Comparison of ENCODE assay signal across 8 cellular contexts in the genomic region with DNA sequence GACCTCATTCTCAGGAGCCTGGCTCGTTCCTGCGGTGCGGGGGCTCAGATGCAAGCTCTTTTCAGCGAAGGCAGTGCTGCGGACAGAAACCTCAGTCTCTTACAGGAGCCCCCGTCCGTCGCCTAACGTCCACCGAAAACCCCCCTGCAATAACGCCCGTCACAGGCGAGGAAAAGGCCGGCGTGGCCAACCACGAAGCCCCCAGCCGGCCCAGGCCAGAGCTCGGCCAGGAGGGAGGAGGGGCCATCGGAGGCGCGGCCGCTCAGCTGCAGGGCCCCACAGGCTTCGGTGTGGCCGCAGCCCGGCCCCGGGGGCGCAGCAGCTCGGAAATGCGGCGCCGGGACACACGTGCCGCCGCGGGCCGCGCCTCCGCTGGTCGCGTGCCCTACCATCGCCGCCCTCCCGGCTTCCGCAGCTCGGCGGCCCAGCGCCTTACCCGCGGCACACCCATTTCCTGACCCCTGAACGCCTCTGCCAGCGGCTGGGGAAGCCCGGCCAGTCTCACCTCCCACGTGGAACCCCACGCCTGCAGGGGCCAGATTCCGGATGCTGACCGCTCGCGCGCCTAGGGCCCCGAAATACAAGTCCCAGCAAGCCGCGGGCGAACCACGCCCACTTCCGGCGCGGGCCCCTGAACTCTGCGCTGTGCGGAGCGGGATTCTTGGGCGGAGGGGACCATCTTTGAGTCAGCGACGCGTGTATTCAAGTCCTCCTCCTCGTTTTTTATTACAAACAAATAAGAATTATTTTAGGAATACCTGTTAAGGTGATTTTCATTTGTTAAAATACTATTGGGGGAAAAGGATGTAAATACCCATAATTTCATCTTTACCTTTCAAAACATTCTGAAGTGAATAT. TPM values are rescaled to one million over a fixed set of nuclear protein-coding genes. Genes with fewer than 3 reads are reported as not detected.
DNase-seq lines count a peak whose midpoint lies in the region; ATAC-seq and TF ChIP-seq lines count a peak whose summit lies in the region.

A gene (minus strand): TSS at position 582 of the 858 bp plus-strand sequence. CDS start 16,537 bp downstream, outside the sequence.

- intact Hi-C loops in ovary (cut with DNase I) = no loop called here

- peak within 1 kb of the TSS; percentile 74 for H3K27ac Mint-ChIP-seq in activated naive CD8-positive, alpha-beta T cell treated with anti-CD3 and anti-CD28 coated beads, Interleukin-2, amount 10 ng/mL, durations not matched to agents 7 days and 5 days

- no peaks in the 10 kb centered on the region for H3F3A ChIP-seq in SK-N-SH (replicated peaks; ENCODE audit: insufficient read depth)

- H3K4me3 Mint-ChIP-seq in activated naive CD8-positive, alpha-beta T cell treated with anti-CD3 and anti-CD28 coated beads, Interleukin-2, amount 10 ng/mL, durations not matched to agents 7 days and 5 days = peak within 1 kb of the TSS; percentile 78

- peaks cover 28% of the 10 kb centered on the region for H3K36me3 Mint-ChIP-seq in activated naive CD8-positive, alpha-beta T cell treated with anti-CD3 and anti-CD28 coated beads, Interleukin-2, amount 10 ng/mL, durations not matched to agents 7 days and 5 days

- peak in 13 of 14 donors; percentile 57 to 90 (median 79) for DNase-seq in C1 segment of cervical spinal cord (lab: John Stamatoyannopoulos, UW)
- DNase-seq in SK-N-SH = peak; percentile 91
- DNase-seq in activated naive CD8-positive, alpha-beta T cell treated with anti-CD3 and anti-CD28 coated beads, Interleukin-2, amount 10 ng/mL, durations not matched to agents 7 days and 5 days = peak; percentile 81
- peak; percentile 84 to 96 for DNase-seq in cardiac muscle cell (ENCODE audit: low read depth in 1 of 2, low spot score in 1 of 2)
- peak; percentile 88 to 93 (median 92) for DNase-seq in ovary
- DNase-seq in thoracic aorta (ENCODE audit: low spot score) = peak; percentile 69

- H3K4me3 ChIP-seq in SK-N-SH (ENCODE audit: low read depth in 2 of 2, low read length in 1 of 2) (peak within 1 kb of the TSS; percentile 64 to 73), cardiac muscle cell (peak within 1 kb of the TSS; percentile 67), ovary (peak within 1 kb of the TSS; percentile 71), thoracic aorta (peak within 1 kb of the TSS; percentile 76)

- CTCF ChIA-PET in SK-N-SH (lab: Yijun Ruan, JAX) = interaction anchor here (1.3 kb wide), 1 partner anchor 21 kb away, joined by 3 read pairs; no protein-coding TSS in a partner anchor

- no peaks in the 10 kb centered on the region for H4K20me1 ChIP-seq in SK-N-SH (ENCODE audit: insufficient read depth)

- H3K27ac ChIP-seq in SK-N-SH (ENCODE audit: low read depth in 2 of 2, low read length in 1 of 2) (peak within 1 kb of the TSS in 1 of 2 experiments; percentile 62; a peak in 3 of 4 replicates), cardiac muscle cell (peak within 1 kb of the TSS; percentile 53), ovary (peak within 1 kb of the TSS; percentile 33 to 81), thoracic aorta (peak within 1 kb of the TSS; percentile 55 to 61)

- no peak for TF ChIP-seq CTCF in SK-N-SH (IDR thresholded peaks at IDR 0.05)
- no peak for TF ChIP-seq CTCF in cardiac muscle cell (IDR thresholded peaks at IDR 0.05; ENCODE audit: low read depth, low read length)
- TF ChIP-seq CTCF in ovary (IDR thresholded peaks at IDR 0.05) = peak in 2 of 3 donors; percentile 17 to 20
- TF ChIP-seq CTCF in thoracic aorta (IDR thresholded peaks at IDR 0.05) = no peak

- peak within 1 kb of the TSS; percentile 93 for H3K4me2 ChIP-seq in SK-N-SH

- H3K27me3 ChIP-seq in SK-N-SH (ENCODE audit: insufficient read depth) (no peaks in the 10 kb centered on the region; the same call in 1 of the 2 replicates), cardiac muscle cell (no peaks in the 10 kb centered on the region), ovary (no peaks in the 10 kb centered on the region), thoracic aorta (replicated peaks; ENCODE audit: insufficient read depth) (no peaks in the 10 kb centered on the region)

- H3K9me2 ChIP-seq in SK-N-SH = no peaks in the 10 kb centered on the region

- H3K79me2 ChIP-seq in SK-N-SH (ENCODE audit: insufficient read depth) = no peaks in the 10 kb centered on the region

- H3K9me3 Mint-ChIP-seq in activated naive CD8-positive, alpha-beta T cell treated with anti-CD3 and anti-CD28 coated beads, Interleukin-2, amount 10 ng/mL, durations not matched to agents 7 days and 5 days = peaks cover 25% of the 10 kb centered on the region

- POLR2A ChIA-PET in SK-N-SH (lab: Yijun Ruan, JAX) = interaction anchor here (1.0 kb wide), 2 partner anchors 12 to 75 kb away, joined by 3 to 6 read pairs; a partner anchor contains a TSS
- POLR2A ChIA-PET in activated naive CD8-positive, alpha-beta T cell treated with anti-CD3 and anti-CD28 coated beads, Interleukin-2, amount 10 ng/mL, durations not matched to agents 7 days and 5 days (lab: Charles Lee) = interaction anchor here (0.9 to 1.7 kb wide), 3 partner anchors 21 to 74 kb away, joined by 3 to 7 read pairs (median 3); a partner anchor contains a TSS

- H3K4me1 Mint-ChIP-seq in activated naive CD8-positive, alpha-beta T cell treated with anti-CD3 and anti-CD28 coated beads, Interleukin-2, amount 10 ng/mL, durations not matched to agents 7 days and 5 days = peaks cover 23% of the 10 kb centered on the region

- H3K4me1 ChIP-seq in SK-N-SH (ENCODE audit: control insufficient read depth in 1 of 2, insufficient read depth in 2 of 2, low read depth in 1 of 2, low read length in 1 of 2) (peaks cover 0 to 7% of the 10 kb centered on the region in 2 experiments; a peak in 2 of 4 replicates), cardiac muscle cell (ENCODE audit: low read depth) (peaks cover 2% of the 10 kb centered on the region), ovary (ENCODE audit: insufficient read depth) (peaks cover 3% of the 10 kb centered on the region), thoracic aorta (ENCODE audit: control insufficient read depth in 1 of 2, low read depth in 2 of 2) (peaks cover 3 to 16% of the 10 kb centered on the region in 2 donors)

- H2AFZ ChIP-seq in SK-N-SH (ENCODE audit: low read depth) = peak within 1 kb of the TSS; percentile 99

- TF ChIP-seq POLR2A in ovary (IDR thresholded peaks at IDR 0.05) = peak; percentile 43

- TF ChIP-seq EP300 in SK-N-SH (IDR thresholded peaks at IDR 0.05; ENCODE audit: borderline replicate concordance in 1 of 2, low read depth in 1 of 2, low read length in 1 of 2) = peak in 1 of 2 experiments; percentile 19; a peak in 1 of 4 replicates
- no peak for TF ChIP-seq EP300 in ovary (IDR thresholded peaks at IDR 0.05)

- no peaks in the 10 kb centered on the region for H3K9me3 ChIP-seq in SK-N-SH
- H3K9me3 ChIP-seq in cardiac muscle cell (ENCODE audit: low read depth) = no peaks in the 10 kb centered on the region
- no peaks in the 10 kb centered on the region for H3K9me3 ChIP-seq in ovary
- no peaks in the 10 kb centered on the region for H3K9me3 ChIP-seq in thoracic aorta

- H3K36me3 ChIP-seq in SK-N-SH (replicated peaks in 1 of 2; ENCODE audit: control insufficient read depth in 1 of 2, insufficient read depth in 2 of 2, low read length in 1 of 2) (peaks cover 7 to 24% of the 10 kb centered on the region in 2 experiments), cardiac muscle cell (no peaks in the 10 kb centered on the region), ovary (no peaks in the 10 kb centered on the region), thoracic aorta (no peaks in the 10 kb centered on the region)

- H3K9ac ChIP-seq in SK-N-SH = peak within 1 kb of the TSS; percentile 64

- H3K27me3 Mint-ChIP-seq in activated naive CD8-positive, alpha-beta T cell treated with anti-CD3 and anti-CD28 coated beads, Interleukin-2, amount 10 ng/mL, durations not matched to agents 7 days and 5 days = no peaks in the 10 kb centered on the region

- no peak for TF ChIP-seq RAD21 in SK-N-SH (IDR thresholded peaks at IDR 0.05; ENCODE audit: low read length)

- peak; percentile 95 for ATAC-seq in GM19395 (IDR thresholded peaks at IDR 0.05; ENCODE audit: unreplicated experiment)
- ATAC-seq in HG03565 (IDR thresholded peaks at IDR 0.05; ENCODE audit: unreplicated experiment) = peak; percentile 89
- peak; percentile 92 for ATAC-seq in activated naive CD8-positive, alpha-beta T cell treated with anti-CD3 and anti-CD28 coated beads, Interleukin-2, amount 10 ng/mL, durations not matched to agents 7 days and 5 days (ENCODE audit: low read depth)
- peak; percentile 68 for ATAC-seq in thoracic aorta (ENCODE audit: insufficient number of reproducible peaks, low FRiP score, low read depth)

- WGBS in SK-N-SH (ENCODE audit: low lambda C conversion rate) = 6% methylated on average over 35 of the region's 75 CpGs
- WGBS in ovary, 3 donors = 1 to 2% (median 1%) methylated on average over 59 to 75 of the region's 75 CpGs

TF ChIP-seq in SK-N-SH, 30 proteins besides CTCF, POLR2A, EP300 and RAD21 (continues in another document):
- TF ChIP-seq SIN3A (IDR thresholded peaks at IDR 0.05; ENCODE audit: borderline replicate concordance, low read depth, low read length) = peak; percentile 66; the same call in 1 of the 2 replicates
- TF ChIP-seq, protein P1, sequence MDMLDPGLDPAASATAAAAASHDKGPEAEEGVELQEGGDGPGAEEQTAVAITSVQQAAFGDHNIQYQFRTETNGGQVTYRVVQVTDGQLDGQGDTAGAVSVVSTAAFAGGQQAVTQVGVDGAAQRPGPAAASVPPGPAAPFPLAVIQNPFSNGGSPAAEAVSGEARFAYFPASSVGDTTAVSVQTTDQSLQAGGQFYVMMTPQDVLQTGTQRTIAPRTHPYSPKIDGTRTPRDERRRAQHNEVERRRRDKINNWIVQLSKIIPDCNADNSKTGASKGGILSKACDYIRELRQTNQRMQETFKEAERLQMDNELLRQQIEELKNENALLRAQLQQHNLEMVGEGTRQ (IDR thresholded peaks at IDR 0.05; ENCODE audit: borderline replicate concordance, low read depth, low read length) = no peak

RNA-seq across cellular contexts. Expression of the gene that starts here (rescaled TPM):
- 11.4 and 18.9 TPM in 2 replicates for polyA plus RNA-seq in SK-N-SH (2012; rRNA removed)
- 8.5 and 9.9 TPM in 2 replicates for polyA plus RNA-seq in SK-N-SH (2012; cell fraction: cytosol; rRNA removed)
- 28.2 and 54.9 TPM in 2 replicates for polyA plus RNA-seq in SK-N-SH (2012; cell fraction: nucleus; rRNA removed)
- total RNA-seq in activated naive CD8-positive, alpha-beta T cell treated with anti-CD3 and anti-CD28 coated beads, Interleukin-2, amount 10 ng/mL, durations not matched to agents 7 days and 5 days = 1 to 10 TPM; 1.8 to 2.1 TPM
- 2.5 and 6.1 TPM in 2 replicates for total RNA-seq in cardiac muscle cell
- 2.8 and 5.0 TPM in 2 replicates for polyA plus RNA-seq in cardiac muscle cell
- total RNA-seq in ovary = 10 to 100 TPM in 2 of 7 donors, 1 to 10 TPM in 5; 2.9 to 10.7 (median 7.0) TPM
- 1 to 10 TPM; 2.3 to 6.7 TPM for polyA plus RNA-seq in ovary
- 1 to 10 TPM; 2.8 to 6.5 TPM for total RNA-seq in thoracic aorta

Comparison
In these comparisons a context has a peak if more than half of its experiments do, and no peak if none do; other contexts are left out.
1. CTCF ChIP-seq: peak in ovary (2 of 3); none in SK-N-SH (single experiment), cardiac muscle cell (single experiment) and thoracic aorta (single experiment).
2. Peak in every context shown above with its lines, with median percentiles within 50 percentile points of each other: DNase-seq, ATAC-seq and H3K4me3 ChIP-seq.